ENCODE assay signal across 17 cellular contexts in the genomic region with DNA sequence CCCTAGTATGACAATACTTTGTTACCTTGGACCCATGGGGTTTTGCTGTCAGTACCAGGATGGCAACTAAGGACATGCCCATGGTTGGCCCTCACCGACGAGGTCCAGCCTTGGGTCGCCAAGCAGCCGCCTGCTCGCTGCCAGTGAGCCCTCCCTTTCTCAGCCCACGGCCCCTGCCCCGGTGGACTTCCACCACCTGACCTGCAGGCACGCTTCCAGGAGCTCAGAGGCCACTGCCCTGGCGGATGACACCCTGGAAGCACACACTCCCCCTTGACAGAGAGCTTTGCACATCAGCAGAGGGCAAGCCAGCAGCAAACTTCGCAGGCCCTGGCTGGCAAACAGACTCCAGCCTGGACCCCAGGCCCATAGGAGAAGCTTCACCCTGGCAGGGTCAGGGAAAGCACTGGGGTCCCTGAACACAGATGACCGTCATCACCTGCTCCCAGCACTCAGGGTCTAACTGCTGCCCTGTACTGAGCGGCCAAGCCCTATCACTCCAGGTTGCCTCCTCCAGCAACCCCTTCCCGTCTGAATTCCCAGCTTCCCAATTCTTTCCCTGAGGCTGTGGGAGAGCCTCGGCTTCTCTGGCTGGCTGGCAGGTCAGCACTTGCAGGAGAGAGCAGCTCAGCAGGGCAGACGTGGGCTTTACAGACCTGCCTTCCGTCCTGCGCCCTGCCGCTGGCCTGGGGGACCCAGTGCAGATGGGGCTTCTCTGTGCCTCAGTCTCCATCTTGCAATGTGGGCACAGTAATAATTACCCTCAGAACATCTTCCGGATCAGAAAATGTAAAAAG. TPM values are rescaled to one million over a fixed set of nuclear protein-coding genes. Genes with fewer than 3 reads are reported as not detected.
DNase-seq lines count a peak whose midpoint lies in the region; ATAC-seq and TF ChIP-seq lines count a peak whose summit lies in the region.
"Had no signal": no experiment of that assay in that cellular context is flagged by ENCODE, and none has a peak within 500 bp of the region (broad histone marks: within the 10 kb centered on the region; RNA-seq: fewer than 3 reads in every experiment).

No MANE protein-coding gene starts in this region.

- H3K4me3 ChIP-seq in Peyer's patch (no peak overlapping the region), thyroid gland (replicated peaks in 1 of 3) (no peak overlapping the region)
- no peak overlapping the region for H3K4me3 ChIP-seq in naive thymus-derived CD4-positive, alpha-beta T cell (ENCODE audit: low read length)
- H3K4me3 ChIP-seq: coronary artery, MG63, SK-N-MC, uterus had no signal

- no peak for TF ChIP-seq CTCF in Peyer's patch (IDR thresholded peaks at IDR 0.05)
- TF ChIP-seq CTCF in thyroid gland (IDR thresholded peaks at IDR 0.05), result no peak

- no peaks in the 10 kb centered on the region for H3K9me3 Mint-ChIP-seq in naive thymus-derived CD4-positive, alpha-beta T cell
- H3K9me3 Mint-ChIP-seq: activated CD4-positive, alpha-beta memory T cell treated with anti-CD3 and anti-CD28 coated beads for 36 hours; naive thymus-derived CD8-positive, alpha-beta T cell; stimulated activated effector memory CD8-positive, alpha-beta T cell treated with anti-CD3 and anti-CD28 coated beads, Interleukin-12 subunit alpha, Interleukin-12 subunit beta, amount 100 ng/mL, for 72 hours had no signal

- H3K27me3 Mint-ChIP-seq in naive thymus-derived CD4-positive, alpha-beta T cell, result peaks cover 0 to 44% (median 0%) of the 10 kb centered on the region in 5 donors
- H3K27me3 Mint-ChIP-seq: naive thymus-derived CD8-positive, alpha-beta T cell had no signal

- H3K27me3 ChIP-seq in Peyer's patch, result no peaks in the 10 kb centered on the region
- no peaks in the 10 kb centered on the region for H3K27me3 ChIP-seq in thyroid gland
- no peaks in the 10 kb centered on the region for H3K27me3 ChIP-seq in naive thymus-derived CD4-positive, alpha-beta T cell (ENCODE audit: control insufficient read depth in 2 of 2, insufficient read depth in 2 of 2, low read length in 2 of 2)
- H3K27me3 ChIP-seq: uterus had no signal

- WGBS in thyroid gland, 2 donors, result 57 to 71% methylated on average over 10 to 18 of the region's 19 CpGs

- H3K27ac Mint-ChIP-seq in naive thymus-derived CD4-positive, alpha-beta T cell, result peak overlapping the region in 2 of 9 donors; percentile 13 to 83
- H3K27ac Mint-ChIP-seq: activated CD4-positive, alpha-beta memory T cell treated with anti-CD3 and anti-CD28 coated beads for 36 hours; stimulated activated effector memory CD8-positive, alpha-beta T cell treated with anti-CD3 and anti-CD28 coated beads, Interleukin-12 subunit alpha, Interleukin-12 subunit beta, amount 100 ng/mL, for 72 hours had no signal

- ATAC-seq in GM21423 (IDR thresholded peaks at IDR 0.05; ENCODE audit: unreplicated experiment), result no peak
- no peak for ATAC-seq in activated CD4-positive, CD25-positive, alpha-beta regulatory T cell treated with anti-CD3 and anti-CD28 coated beads, Interleukin-2, amount 50 U/mL, for 24 hours
- no peak for ATAC-seq in naive thymus-derived CD4-positive, alpha-beta T cell
- ATAC-seq: naive thymus-derived CD8-positive, alpha-beta T cell; stimulated activated effector memory CD8-positive, alpha-beta T cell treated with anti-CD3 and anti-CD28 coated beads, Interleukin-12 subunit alpha, Interleukin-12 subunit beta, amount 100 ng/mL, for 72 hours had no signal

- H3K9me3 ChIP-seq in Peyer's patch, result no peaks in the 10 kb centered on the region
- no peaks in the 10 kb centered on the region for H3K9me3 ChIP-seq in thyroid gland
- no peaks in the 10 kb centered on the region for H3K9me3 ChIP-seq in naive thymus-derived CD4-positive, alpha-beta T cell (ENCODE audit: control insufficient read depth in 2 of 3, low read length in 3 of 3)
- H3K9me3 ChIP-seq: MG63, uterus had no signal

- H3K36me3 ChIP-seq in Peyer's patch, result peaks cover 0 to 3% (median 0%) of the 10 kb centered on the region in 3 donors
- no peaks in the 10 kb centered on the region for H3K36me3 ChIP-seq in thyroid gland
- no peaks in the 10 kb centered on the region for H3K36me3 ChIP-seq in naive thymus-derived CD4-positive, alpha-beta T cell (ENCODE audit: control insufficient read depth in 2 of 3, insufficient read depth in 3 of 3, low read length in 3 of 3)
- H3K36me3 ChIP-seq: MG63, uterus had no signal

- H3K27ac ChIP-seq in Peyer's patch (peak overlapping the region in 2 of 4 donors; percentile 99), epithelial cell of prostate (peak overlapping the region; percentile 1), thyroid gland (no peak overlapping the region)
- no peak overlapping the region for H3K27ac ChIP-seq in naive thymus-derived CD4-positive, alpha-beta T cell (ENCODE audit: low read depth, low read length)
- H3K27ac ChIP-seq: SK-N-MC had no signal

- TF ChIP-seq POLR2A in Peyer's patch (IDR thresholded peaks at IDR 0.05) (peak in 1 of 2 donors; percentile 58), thyroid gland (IDR thresholded peaks at IDR 0.05) (no peak)

- peaks cover 10 to 21% (median 16%) of the 10 kb centered on the region in 7 donors for H3K4me1 Mint-ChIP-seq in naive thymus-derived CD4-positive, alpha-beta T cell

- CTCF ChIA-PET in naive thymus-derived CD4-positive, alpha-beta T cell (lab: Charles Lee), result interaction anchor here (0.7 kb wide), 1 partner anchor 166 kb away, joined by 3 read pairs; no protein-coding TSS in a partner anchor

- H3K4me1 ChIP-seq in Peyer's patch, result peaks cover 10 to 34% (median 13%) of the 10 kb centered on the region in 4 donors
- H3K4me1 ChIP-seq in thyroid gland, result peaks cover 16 to 26% of the 10 kb centered on the region in 2 donors
- peaks cover 10 to 15% of the 10 kb centered on the region in 2 donors for H3K4me1 ChIP-seq in naive thymus-derived CD4-positive, alpha-beta T cell (ENCODE audit: control insufficient read depth in 2 of 2, insufficient read depth in 2 of 2, low read length in 2 of 2)

- no peak overlapping the region for H3K4me3 Mint-ChIP-seq in naive thymus-derived CD4-positive, alpha-beta T cell
- H3K4me3 Mint-ChIP-seq: activated CD4-positive, alpha-beta memory T cell treated with anti-CD3 and anti-CD28 coated beads for 36 hours; stimulated activated effector memory CD8-positive, alpha-beta T cell treated with anti-CD3 and anti-CD28 coated beads, Interleukin-12 subunit alpha, Interleukin-12 subunit beta, amount 100 ng/mL, for 72 hours had no signal

- peaks cover 0 to 6% (median 0%) of the 10 kb centered on the region in 5 donors for H3K36me3 Mint-ChIP-seq in naive thymus-derived CD4-positive, alpha-beta T cell

- POLR2A ChIA-PET in naive thymus-derived CD4-positive, alpha-beta T cell (lab: Charles Lee), result interaction anchor here (1.0 kb wide), 1 partner anchor 149 kb away, joined by 4 read pairs; a partner anchor contains a TSS

- DNase-seq in Peyer's patch, result peak in 2 of 3 donors; percentile 79 to 88
- no peak for DNase-seq in epithelial cell of prostate (ENCODE audit: low read depth, low spot score)
- peak; percentile 88 for DNase-seq in mesenteric fat pad (ENCODE audit: low spot score)
- DNase-seq in thyroid gland, result peak; percentile 43 to 44
- no peak for DNase-seq in COLO668 (lab: John Stamatoyannopoulos, UW; ENCODE audit: unreplicated experiment)
- no peak for DNase-seq in naive thymus-derived CD4-positive, alpha-beta T cell
- DNase-seq: activated CD4-positive, alpha-beta memory T cell treated with anti-CD3 and anti-CD28 coated beads for 36 hours; AML-193; hippocampal formation; MG63 had no signal

- intact Hi-C loops in thyroid gland (cut with DNase I), result no loop called here
- intact Hi-C loops in naive thymus-derived CD4-positive, alpha-beta T cell (cut with micrococcal nuclease), result no loop called here

RNA-seq across cellular contexts. Expression of a gene that starts 2.7 kb away (rescaled TPM):
- total RNA-seq in Peyer's patch (100 to 1,000 TPM in 3 of 4 donors, 10 to 100 TPM in 1; 21.5 to 231 (median 189) TPM), mesenteric fat pad (37.6 TPM), thyroid gland (10 to 100 TPM; 26.9 to 41.9 (median 37.4) TPM)
- total RNA-seq in naive thymus-derived CD4-positive, alpha-beta T cell, result 10 to 100 TPM; 13.7 to 21.6 (median 18.5) TPM
- polyA plus RNA-seq in naive thymus-derived CD4-positive, alpha-beta T cell, result 1 to 10 TPM; 3.7 to 5.1 TPM

Comparison
In these comparisons a context has a peak if more than half of its experiments do, and no peak if none do; other contexts are left out.
1. DNase-seq: peak in Peyer's patch (2 of 3), mesenteric fat pad (single experiment) and thyroid gland (2 of 2); none in epithelial cell of prostate (single experiment), COLO668 (single experiment) and naive thymus-derived CD4-positive, alpha-beta T cell (0 of 9).